In genomic region chr10:98246911-98247820, GRCh38 we compare ENCODE assay signal across 12 cellular contexts. TPM values are rescaled to one million over a fixed set of nuclear protein-coding genes. Genes with fewer than 3 reads are reported as not detected.
DNase-seq lines count a peak whose midpoint lies in the region; TF ChIP-seq lines count a peak whose summit lies in the region.
"Had no signal": no experiment of that assay in that cellular context is flagged by ENCODE, and none has a peak within 500 bp of the region (broad histone marks: within the 10 kb centered on the region; RNA-seq: fewer than 3 reads in every experiment).

No MANE protein-coding gene starts in this region.

- BruUV-seq in MCF 10A (replicated peaks; lab: Mats Ljungman, UMichigan): no TSS peak

- H3K36me3 ChIP-seq in breast epithelium: no peaks in the 10 kb centered on the region

- no peaks in the 10 kb centered on the region for H3K4me1 ChIP-seq in breast epithelium
- H3K4me1 ChIP-seq: left lung had no signal

- H3K9me3 ChIP-seq in breast epithelium: no peaks in the 10 kb centered on the region
- H3K9me3 ChIP-seq: left lung had no signal

- no peaks in the 10 kb centered on the region for H3K9me3 Mint-ChIP-seq in MCF 10A (ENCODE audit: unreplicated experiment)
- no peaks in the 10 kb centered on the region for H3K9me3 Mint-ChIP-seq in type B pancreatic cell

- H3K27ac Mint-ChIP-seq in MCF 10A (ENCODE audit: low read depth, unreplicated experiment) (no peak overlapping the region), type B pancreatic cell (peak overlapping the region; percentile 46)

- TF ChIP-seq CTCF in breast epithelium (IDR thresholded peaks at IDR 0.05) (no peak), MCF 10A (IDR thresholded peaks at IDR 0.05; ENCODE audit: unreplicated experiment) (no peak), astrocyte of the cerebellum (IDR thresholded peaks at IDR 0.05; ENCODE audit: low read depth, low read length, missing control alignments) (no peak), type B pancreatic cell (conservative IDR thresholded peaks at IDR 0.05) (no peak)

- H3K36me3 Mint-ChIP-seq in MCF 10A (ENCODE audit: insufficient read depth, unreplicated experiment): peaks cover 43% of the 10 kb centered on the region
- peaks cover 20% of the 10 kb centered on the region for H3K36me3 Mint-ChIP-seq in type B pancreatic cell

- intact Hi-C loops in breast epithelium (cut with DNase I; ENCODE audit: low total_unique reads) (no loop called here), MCF 10A (cut with micrococcal nuclease) (no loop called here)

- DNase-seq in breast epithelium (ENCODE audit: low spot score in 2 of 2): peak in 1 of 2 donors; percentile 82
- DNase-seq in MCF 10A (ENCODE audit: unreplicated experiment): no peak
- peak; percentile 94 for DNase-seq in astrocyte of the cerebellum (ENCODE audit: low read depth)
- DNase-seq in medulla oblongata (ENCODE audit: extremely low spot score): peak; percentile 58
- DNase-seq in type B pancreatic cell (ENCODE audit: extremely low spot score, unreplicated experiment): peak; percentile 65
- DNase-seq in DMS114 treated with DMSO at 0.1 percent for 48 hours (lab: John Stamatoyannopoulos, UW; ENCODE audit: unreplicated experiment): no peak
- DNase-seq in NCI-H2029 treated with DMSO at 0.1 percent for 48 hours (lab: John Stamatoyannopoulos, UW): no peak
- DNase-seq in stimulated activated CD4-positive, alpha-beta T cell treated with anti-CD3 and anti-CD28 coated beads, Interleukin-2, amount 100 ng/mL, for 48 hours: no peak
- DNase-seq: activated T-cell treated with anti-CD3 and anti-CD28 coated beads for 4 hours, left lung, RPMI8226 had no signal

- CTCF ChIA-PET in MCF 10A (lab: Yijun Ruan, JAX): interaction anchor here (0.6 to 8.7 kb wide), 6 partner anchors 14 to 1033 kb away, joined by 3 to 52 read pairs (median 3); no protein-coding TSS in a partner anchor

- POLR2A ChIA-PET in MCF 10A (lab: Yijun Ruan, JAX): interaction anchor here (1.2 to 1.3 kb wide), 2 partner anchors 9 to 14 kb away, joined by 3 to 4 read pairs; no protein-coding TSS in a partner anchor

- H3K4me3 ChIP-seq in breast epithelium: no peak overlapping the region
- H3K4me3 ChIP-seq in astrocyte of the cerebellum (ENCODE audit: low read depth, low read length): no peak overlapping the region
- H3K4me3 ChIP-seq: left lung had no signal

- H3K27me3 Mint-ChIP-seq in MCF 10A (ENCODE audit: insufficient read depth, unreplicated experiment) (no peaks in the 10 kb centered on the region), type B pancreatic cell (no peaks in the 10 kb centered on the region)

- in situ Hi-C loops in astrocyte of the cerebellum (cut with HindIII; ENCODE audit: low sequenced_read_pairs): loop anchor here (25.0 kb wide), 1 partner anchor 215 kb away; no protein-coding TSS in a partner anchor

- H3K4me1 Mint-ChIP-seq in MCF 10A (ENCODE audit: insufficient read depth, unreplicated experiment) (no peaks in the 10 kb centered on the region), type B pancreatic cell (ENCODE audit: unreplicated experiment) (peaks cover 37% of the 10 kb centered on the region)

- no peaks in the 10 kb centered on the region for H3K27me3 ChIP-seq in breast epithelium
- H3K27me3 ChIP-seq: left lung had no signal

- TF ChIP-seq POLR2A in breast epithelium (IDR thresholded peaks at IDR 0.05): no peak

- H3K27ac ChIP-seq in breast epithelium: peak overlapping the region; percentile 52 to 80
- H3K27ac ChIP-seq: C4-2B, left lung had no signal

- H3K4me3 Mint-ChIP-seq in MCF 10A (ENCODE audit: unreplicated experiment) (no peak overlapping the region), type B pancreatic cell (no peak overlapping the region)

RNA-seq across cellular contexts. Expression of gene LOXL4, which starts 20.8 kb away (rescaled TPM):
- total RNA-seq in breast epithelium: 10 to 100 TPM in 1 of 3 donors, 1 to 10 TPM in 2; 6.9 to 26.1 (median 6.9) TPM
- total RNA-seq in MCF 10A (2022): not detected in 2 replicates
- total RNA-seq in type B pancreatic cell (ENCODE audit: low replicate concordance): 40.5 and 59.4 TPM in 2 replicates

Comparison
In these comparisons a context has a peak if more than half of its experiments do, and no peak if none do; other contexts are left out.
1. DNase-seq: peak in astrocyte of the cerebellum (single experiment), medulla oblongata (single experiment) and type B pancreatic cell (single experiment); none in MCF 10A (single experiment), DMS114 treated with DMSO at 0.1 percent for 48 hours (single experiment), NCI-H2029 treated with DMSO at 0.1 percent for 48 hours (single experiment) and stimulated activated CD4-positive, alpha-beta T cell treated with anti-CD3 and anti-CD28 coated beads, Interleukin-2, amount 100 ng/mL, for 48 hours (0 of 2).